Comparison of ENCODE assay signal across 9 cellular contexts in genomic region chr7:139505563-139505962, GRCh38. TPM values are rescaled to one million over a fixed set of nuclear protein-coding genes. Genes with fewer than 3 reads are reported as not detected.
DNase-seq lines count a peak whose midpoint lies in the region; ATAC-seq lines count a peak whose summit lies in the region.
"Had no signal": no experiment of that assay in that cellular context is flagged by ENCODE, and none has a peak within 500 bp of the region (broad histone marks: within the 10 kb centered on the region; RNA-seq: fewer than 3 reads in every experiment).

No MANE protein-coding gene starts in this region.

- H3K27me3 Mint-ChIP-seq in activated naive CD8-positive, alpha-beta T cell treated with anti-CD3 and anti-CD28 coated beads, Interleukin-2, amount 50 U/mL, for 24 hours: no peaks in the 10 kb centered on the region
- H3K27me3 Mint-ChIP-seq in activated naive CD8-positive, alpha-beta T cell treated with anti-CD3 and anti-CD28 coated beads for 36 hours: no peaks in the 10 kb centered on the region

- H3K4me3 Mint-ChIP-seq in activated naive CD8-positive, alpha-beta T cell treated with anti-CD3 and anti-CD28 coated beads, Interleukin-2, amount 50 U/mL, for 24 hours: no peak overlapping the region
- no peak overlapping the region for H3K4me3 Mint-ChIP-seq in activated naive CD8-positive, alpha-beta T cell treated with anti-CD3 and anti-CD28 coated beads for 36 hours

- no peaks in the 10 kb centered on the region for H3K4me1 Mint-ChIP-seq in activated naive CD8-positive, alpha-beta T cell treated with anti-CD3 and anti-CD28 coated beads, Interleukin-2, amount 50 U/mL, for 24 hours
- no peaks in the 10 kb centered on the region for H3K4me1 Mint-ChIP-seq in activated naive CD8-positive, alpha-beta T cell treated with anti-CD3 and anti-CD28 coated beads for 36 hours

- ATAC-seq in activated naive CD8-positive, alpha-beta T cell treated with anti-CD3 and anti-CD28 coated beads, Interleukin-2, amount 50 U/mL, for 24 hours: no peak
- ATAC-seq in GM21576 (IDR thresholded peaks at IDR 0.05; ENCODE audit: unreplicated experiment): no peak
- no peak for ATAC-seq in GM21786 (IDR thresholded peaks at IDR 0.05; ENCODE audit: unreplicated experiment)

- H3K9me3 Mint-ChIP-seq in activated naive CD8-positive, alpha-beta T cell treated with anti-CD3 and anti-CD28 coated beads, Interleukin-2, amount 50 U/mL, for 24 hours: no peaks in the 10 kb centered on the region
- no peaks in the 10 kb centered on the region for H3K9me3 Mint-ChIP-seq in activated naive CD8-positive, alpha-beta T cell treated with anti-CD3 and anti-CD28 coated beads for 36 hours

- peak; percentile 25 for DNase-seq in activated naive CD8-positive, alpha-beta T cell treated with anti-CD3 and anti-CD28 coated beads, Interleukin-2, amount 50 U/mL, for 24 hours
- DNase-seq in activated naive CD8-positive, alpha-beta T cell treated with anti-CD3 and anti-CD28 coated beads for 36 hours: no peak
- DNase-seq in LoVo (ENCODE audit: low spot score) (peak; percentile 16), cerebellar cortex (ENCODE audit: low spot score) (peak; percentile 14)
- peak; percentile 45 for DNase-seq in stimulated activated CD8-positive, alpha-beta memory T cell treated with anti-CD3 and anti-CD28 coated beads, Interleukin-4, amount 100 ng/mL, for 48 hours
- DNase-seq in activated effector memory CD4-positive, alpha-beta T cell treated with anti-CD3 and anti-CD28 coated beads, Interleukin-2, amount 50 U/mL, for 16 hours: no peak

- no peak overlapping the region for H3K27ac Mint-ChIP-seq in activated naive CD8-positive, alpha-beta T cell treated with anti-CD3 and anti-CD28 coated beads, Interleukin-2, amount 50 U/mL, for 24 hours
- no peak overlapping the region for H3K27ac Mint-ChIP-seq in activated naive CD8-positive, alpha-beta T cell treated with anti-CD3 and anti-CD28 coated beads for 36 hours

- no peaks in the 10 kb centered on the region for H3K36me3 Mint-ChIP-seq in activated naive CD8-positive, alpha-beta T cell treated with anti-CD3 and anti-CD28 coated beads, Interleukin-2, amount 50 U/mL, for 24 hours (ENCODE audit: low read depth)
- H3K36me3 Mint-ChIP-seq in activated naive CD8-positive, alpha-beta T cell treated with anti-CD3 and anti-CD28 coated beads for 36 hours: no peaks in the 10 kb centered on the region

RNA-seq across cellular contexts. Expression of gene CLEC2L, which starts 17.9 kb away (rescaled TPM):
- not detected for total RNA-seq in activated naive CD8-positive, alpha-beta T cell treated with anti-CD3 and anti-CD28 coated beads for 36 hours

RNA-seq across cellular contexts. Expression of gene KLRG2, which starts 22.1 kb away (rescaled TPM):
- total RNA-seq in activated naive CD8-positive, alpha-beta T cell treated with anti-CD3 and anti-CD28 coated beads for 36 hours: under 1 TPM; 0.88 to 0.99 TPM
- total RNA-seq: posterior vena cava had no signal

Comparison
In these comparisons a context has a peak if more than half of its experiments do, and no peak if none do; other contexts are left out.
1. DNase-seq: peak in activated naive CD8-positive, alpha-beta T cell treated with anti-CD3 and anti-CD28 coated beads, Interleukin-2, amount 50 U/mL, for 24 hours (single experiment), LoVo (single experiment), cerebellar cortex (single experiment) and stimulated activated CD8-positive, alpha-beta memory T cell treated with anti-CD3 and anti-CD28 coated beads, Interleukin-4, amount 100 ng/mL, for 48 hours (single experiment); none in activated naive CD8-positive, alpha-beta T cell treated with anti-CD3 and anti-CD28 coated beads for 36 hours (single experiment) and activated effector memory CD4-positive, alpha-beta T cell treated with anti-CD3 and anti-CD28 coated beads, Interleukin-2, amount 50 U/mL, for 16 hours (single experiment).